23 cellular contexts compared by ENCODE assay signal in genomic region chr5:96142184-96142781, GRCh38.
"Had no signal": no experiment of that assay in that cellular context is flagged by ENCODE, and none has a peak within 500 bp of the region (broad histone marks: within the 10 kb centered on the region; RNA-seq: fewer than 3 reads in every experiment).

No MANE protein-coding gene starts in this region.

- H3K4me1 Mint-ChIP-seq: activated naive CD8-positive, alpha-beta T cell treated with anti-CD3 and anti-CD28 coated beads for 36 hours; central memory CD8-positive, alpha-beta T cell; natural killer cell; T-cell had no signal

- H3K36me3 ChIP-seq: breast epithelium, left ventricle myocardium inferior, upper lobe of right lung, WERI-Rb-1 had no signal

- H3K27me3 ChIP-seq: breast epithelium, dorsolateral prefrontal cortex, upper lobe of right lung had no signal

- H3K4me3 Mint-ChIP-seq: activated naive CD8-positive, alpha-beta T cell treated with anti-CD3 and anti-CD28 coated beads for 36 hours; activated T-cell treated with anti-CD3 and anti-CD28 coated beads, Interleukin-2, amount 50 U/mL, for 4 hours; central memory CD8-positive, alpha-beta T cell; effector memory CD8-positive, alpha-beta T cell; mesothelial cell of epicardium; natural killer cell; T-cell; T-helper 2 cell treated with Interferon-gamma antibody and Interleukin-4, amounts not matched to agents 5 μg/mL and 100 μg/mL, for 36 hours had no signal

- H3K9me3 Mint-ChIP-seq: activated naive CD8-positive, alpha-beta T cell treated with anti-CD3 and anti-CD28 coated beads for 36 hours; activated T-cell treated with anti-CD3 and anti-CD28 coated beads, Interleukin-2, amount 50 U/mL, for 4 hours; activated T-helper 2 cell treated with anti-CD3 and anti-CD28 coated beads, Interferon-gamma antibody, Interleukin-2, Interleukin-4, amounts not matched to agents 10 μg/mL and 5 μg/mL and 100 μg/mL, durations not matched to agents 14 hours and 24 hours and 36 hours; central memory CD8-positive, alpha-beta T cell; effector memory CD8-positive, alpha-beta T cell; mesothelial cell of epicardium; natural killer cell; T-cell; T-helper 2 cell treated with Interferon-gamma antibody and Interleukin-4, amounts not matched to agents 5 μg/mL and 100 μg/mL, for 36 hours had no signal

- H3K27ac ChIP-seq: breast epithelium, dorsolateral prefrontal cortex, left ventricle myocardium inferior, upper lobe of right lung, WERI-Rb-1 had no signal

- DNase-seq: activated CD4-positive, alpha-beta T cell treated with anti-CD3 and anti-CD28 coated beads, Interleukin-2, amount 50 U/mL, for 1 hour; activated CD4-positive, CD25-positive, alpha-beta regulatory T cell treated with anti-CD3 and anti-CD28 coated beads, Interleukin-2, amount 50 U/mL, for 72 hours; activated CD8-positive, alpha-beta memory T cell treated with anti-CD3 and anti-CD28 coated beads, Interleukin-2, amount 50 U/mL, for 48 hours; activated naive CD4-positive, alpha-beta T cell; activated naive CD8-positive, alpha-beta T cell treated with anti-CD3 and anti-CD28 coated beads for 36 hours; activated T-cell treated with anti-CD3 and anti-CD28 coated beads, Interleukin-2, amount 50 U/mL, for 4 hours; amniotic stem cell; dorsolateral prefrontal cortex; effector memory CD8-positive, alpha-beta T cell; left ventricle myocardium inferior; natural killer cell; retina; stimulated activated CD4-positive, alpha-beta T cell treated with anti-CD3 and anti-CD28 coated beads, Interleukin-4, amount 100 ng/mL, for 24 hours; stimulated activated naive CD4-positive, alpha-beta T cell treated with Interleukin-2 at 50 U/mL for 16 hours; T-cell; upper lobe of right lung; WERI-Rb-1 had no signal

- H3K4me1 ChIP-seq: breast epithelium, left ventricle myocardium inferior, upper lobe of right lung had no signal

- H3K4me3 ChIP-seq: breast epithelium, dorsolateral prefrontal cortex, left ventricle myocardium inferior, upper lobe of right lung had no signal

- H3K27ac Mint-ChIP-seq: activated naive CD8-positive, alpha-beta T cell treated with anti-CD3 and anti-CD28 coated beads for 36 hours; activated T-helper 2 cell treated with anti-CD3 and anti-CD28 coated beads, Interferon-gamma antibody, Interleukin-2, Interleukin-4, amounts not matched to agents 10 μg/mL and 5 μg/mL and 100 μg/mL, durations not matched to agents 14 hours and 24 hours and 36 hours; effector memory CD8-positive, alpha-beta T cell; mesothelial cell of epicardium; natural killer cell; progenitor cell of endocrine pancreas; T-cell; T-helper 2 cell treated with Interferon-gamma antibody and Interleukin-4, amounts not matched to agents 5 μg/mL and 100 μg/mL, for 36 hours had no signal

- H3K27me3 Mint-ChIP-seq: progenitor cell of endocrine pancreas had no signal

- ATAC-seq: activated T-cell treated with anti-CD3 and anti-CD28 coated beads, Interleukin-2, amount 50 U/mL, for 4 hours; effector memory CD8-positive, alpha-beta T cell; natural killer cell; T-cell; upper lobe of right lung had no signal

- H3K9me3 ChIP-seq: breast epithelium, left ventricle myocardium inferior, upper lobe of right lung had no signal

- H3K36me3 Mint-ChIP-seq: activated naive CD8-positive, alpha-beta T cell treated with anti-CD3 and anti-CD28 coated beads for 36 hours; mesothelial cell of epicardium; natural killer cell; T-cell had no signal
